Comparison of ENCODE assay signal across 1 cellular context in genomic region chr10:60846173-60846572, GRCh38.
TF ChIP-seq lines count a peak whose summit lies in the region.

No MANE protein-coding gene starts in this region.

TF ChIP-seq in H1, 55 proteins besides CTCF, POLR2A, EP300 and RAD21 (continued from another document):
- no peak for TF ChIP-seq CHD7 (IDR thresholded peaks at IDR 0.05; ENCODE audit: insufficient replicate concordance, low read length)
- no peak for TF ChIP-seq GTF2F1 (IDR thresholded peaks at IDR 0.05; ENCODE audit: borderline replicate concordance, low read depth, low read length)
- no peak for TF ChIP-seq EGR1 (IDR thresholded peaks at IDR 0.05; ENCODE audit: borderline replicate concordance, low read depth, low read length)
- TF ChIP-seq TAF1 (IDR thresholded peaks at IDR 0.05; ENCODE audit: low read depth, low read length), result no peak
